Comparison of ENCODE assay signal across 16 cellular contexts in the genomic region with DNA sequence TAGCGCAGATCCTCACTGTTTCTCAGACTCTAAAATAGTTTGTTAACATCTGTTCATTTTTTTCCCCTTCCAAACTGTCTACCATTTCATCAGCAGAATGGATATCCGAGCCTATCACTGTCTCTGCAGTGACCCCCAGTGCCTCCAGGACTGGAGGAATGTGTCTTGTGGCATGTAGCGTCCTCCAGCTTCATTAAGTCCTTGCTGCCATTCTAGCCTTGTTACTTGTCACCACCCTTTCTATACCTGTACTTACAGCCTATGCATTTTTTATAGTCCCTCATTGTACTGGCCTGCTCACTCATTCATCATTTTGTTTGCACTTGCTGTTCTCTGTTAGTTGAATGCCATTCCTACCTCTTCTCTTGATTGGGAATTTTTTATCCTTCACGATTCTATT.
DNase-seq lines count a peak whose midpoint lies in the region; ATAC-seq and TF ChIP-seq lines count a peak whose summit lies in the region.
"Had no signal": no experiment of that assay in that cellular context is flagged by ENCODE, and none has a peak within 500 bp of the region (broad histone marks: within the 10 kb centered on the region; RNA-seq: fewer than 3 reads in every experiment).

No MANE protein-coding gene starts in this region.

- TF ChIP-seq POLR2A in suprapubic skin (IDR thresholded peaks at IDR 0.05): no peak

- DNase-seq in MCF 10A (ENCODE audit: unreplicated experiment) (no peak), mammary epithelial cell (no peak), WTC11 (ENCODE audit: low spot score) (no peak), T1000 (lab: John Stamatoyannopoulos, UW) (no peak), NCI-H1694 (lab: John Stamatoyannopoulos, UW) (no peak), suprapubic skin (ENCODE audit: low spot score in 2 of 2) (no peak)
- DNase-seq in stimulated activated naive CD8-positive, alpha-beta T cell treated with anti-CD3 and anti-CD28 coated beads, Interleukin-15, Interleukin-2, amounts not matched to agents 100 U/mL and 50 U/mL, for 24 hours: no peak
- DNase-seq: ACHN; CD4-positive, CD25-positive, alpha-beta regulatory T cell; DMS79; HCEC 1CT had no signal

- H3K9me3 ChIP-seq in mammary epithelial cell (replicated peaks; ENCODE audit: insufficient read depth, low read length): no peaks in the 10 kb centered on the region
- H3K9me3 ChIP-seq in suprapubic skin: no peaks in the 10 kb centered on the region
- H3K9me3 ChIP-seq: BLaER1 treated with 17β-estradiol and CSF1 and Interleukin-3, amounts not matched to agents 10 nM and 100 nM had no signal

- WGBS in mammary epithelial cell (ENCODE audit: low coverage, missing lambda C conversion rate): 100% methylated on average over 4 of the region's 4 CpGs
- WGBS in suprapubic skin: 87% methylated on average over 4 of the region's 4 CpGs

- H3K4me3 ChIP-seq in mammary epithelial cell (replicated peaks in 1 of 3; ENCODE audit: insufficient read depth in 1 of 3, low read depth in 2 of 3, low read length in 3 of 3) (no peak overlapping the region), suprapubic skin (no peak overlapping the region)
- H3K4me3 ChIP-seq: BLaER1 treated with 17β-estradiol and CSF1 and Interleukin-3, amounts not matched to agents 10 nM and 100 nM; GM12878 had no signal

- H3K4me2 ChIP-seq in mammary epithelial cell (ENCODE audit: insufficient read depth, low read depth, low read length): no peak overlapping the region
- H3K4me2 ChIP-seq: BLaER1 treated with 17β-estradiol and CSF1 and Interleukin-3, amounts not matched to agents 10 nM and 100 nM had no signal

- intact Hi-C loops in MCF 10A (cut with micrococcal nuclease): loop anchor here (5.0 kb wide), 1 partner anchor 85 kb away; no protein-coding TSS in a partner anchor
- intact Hi-C loops in mammary epithelial cell (cut with micrococcal nuclease): no loop called here

- H3K4me3 Mint-ChIP-seq in MCF 10A (ENCODE audit: unreplicated experiment): no peak overlapping the region
- no peak overlapping the region for H3K4me3 Mint-ChIP-seq in WTC11
- H3K4me3 Mint-ChIP-seq in nephron: no peak overlapping the region
- H3K4me3 Mint-ChIP-seq: CD4-positive, CD25-positive, alpha-beta regulatory T cell had no signal

- no peak overlapping the region for H2AFZ ChIP-seq in mammary epithelial cell (ENCODE audit: low read depth, low read length)

- in situ Hi-C loops in mammary epithelial cell (cut with MboI; ENCODE audit: low sequenced_read_pairs in 2 of 2): loop anchor here in 1 of 2 donors (25.0 kb wide), 1 partner anchor 150 kb away; no protein-coding TSS in a partner anchor

- H3K27me3 Mint-ChIP-seq in MCF 10A (ENCODE audit: insufficient read depth, unreplicated experiment) (no peaks in the 10 kb centered on the region), WTC11 (ENCODE audit: low read depth) (no peaks in the 10 kb centered on the region), nephron (ENCODE audit: low read depth) (no peaks in the 10 kb centered on the region)

- no peaks in the 10 kb centered on the region for H3K79me2 ChIP-seq in mammary epithelial cell (ENCODE audit: insufficient read depth, low read length)

- BruUV-seq in MCF 10A (replicated peaks; lab: Mats Ljungman, UMichigan) (no TSS peak), mammary epithelial cell (replicated peaks; lab: Mats Ljungman, UMichigan) (no TSS peak)

- H3K36me3 Mint-ChIP-seq in MCF 10A (ENCODE audit: insufficient read depth, unreplicated experiment) (peaks cover 9% of the 10 kb centered on the region), WTC11 (no peaks in the 10 kb centered on the region), nephron (ENCODE audit: low read depth) (no peaks in the 10 kb centered on the region)
- H3K36me3 Mint-ChIP-seq: CD4-positive, CD25-positive, alpha-beta regulatory T cell had no signal

- H3K27me3 ChIP-seq in mammary epithelial cell (ENCODE audit: insufficient read depth, low read length): no peaks in the 10 kb centered on the region
- H3K27me3 ChIP-seq in suprapubic skin: no peaks in the 10 kb centered on the region
- H3K27me3 ChIP-seq: BLaER1 treated with 17β-estradiol and CSF1 and Interleukin-3, amounts not matched to agents 10 nM and 100 nM had no signal

- ATAC-seq in WTC11: peak; percentile 65
- no peak for ATAC-seq in stimulated activated naive CD8-positive, alpha-beta T cell treated with anti-CD3 and anti-CD28 coated beads, Interleukin-15, Interleukin-2, amounts not matched to agents 100 U/mL and 50 U/mL, for 24 hours
- ATAC-seq: GM12878 had no signal

- dilution Hi-C loops in mammary epithelial cell (cut with HindIII; ENCODE audit: low sequenced_read_pairs): no loop called here

- H3K9ac ChIP-seq in mammary epithelial cell (ENCODE audit: insufficient read depth, low read length): no peak overlapping the region
- H3K9ac ChIP-seq: BLaER1 treated with 17β-estradiol and CSF1 and Interleukin-3, amounts not matched to agents 10 nM and 100 nM had no signal

- H3K36me3 ChIP-seq in mammary epithelial cell (ENCODE audit: insufficient read depth, low read length): no peaks in the 10 kb centered on the region
- H3K36me3 ChIP-seq in suprapubic skin: no peaks in the 10 kb centered on the region
- H3K36me3 ChIP-seq: BLaER1 treated with 17β-estradiol and CSF1 and Interleukin-3, amounts not matched to agents 10 nM and 100 nM had no signal

- H3K4me1 ChIP-seq in mammary epithelial cell (ENCODE audit: insufficient read depth, low read length) (peaks cover 17% of the 10 kb centered on the region), suprapubic skin (no peaks in the 10 kb centered on the region)
- H3K4me1 ChIP-seq: BLaER1 treated with 17β-estradiol and CSF1 and Interleukin-3, amounts not matched to agents 10 nM and 100 nM had no signal

- TF ChIP-seq EP300 in suprapubic skin (IDR thresholded peaks at IDR 0.05): no peak

- H3K4me1 Mint-ChIP-seq in MCF 10A (ENCODE audit: insufficient read depth, unreplicated experiment) (peaks cover 40% of the 10 kb centered on the region), WTC11 (peaks cover 20% of the 10 kb centered on the region), nephron (peaks cover 15% of the 10 kb centered on the region)
- H3K4me1 Mint-ChIP-seq: CD4-positive, CD25-positive, alpha-beta regulatory T cell had no signal

- TF ChIP-seq CTCF in MCF 10A (IDR thresholded peaks at IDR 0.05; ENCODE audit: unreplicated experiment) (no peak), mammary epithelial cell (conservative IDR thresholded peaks at IDR 0.05 in 1 of 2, IDR thresholded peaks at IDR 0.05 in 1 of 2; ENCODE audit: extremely low read depth in 1 of 2, insufficient read depth in 1 of 2, low read depth in 1 of 2, low read length in 2 of 2) (no peak), WTC11 (IDR thresholded peaks at IDR 0.05) (no peak), nephron (IDR thresholded peaks at IDR 0.05; ENCODE audit: unreplicated experiment in 3 of 3) (no peak), suprapubic skin (IDR thresholded peaks at IDR 0.05) (no peak)

- CTCF ChIA-PET in MCF 10A (lab: Yijun Ruan, JAX): no interaction called here
- CTCF ChIA-PET in mammary epithelial cell (lab: Charles Lee; ENCODE audit: low non-redundant PET): no interaction called here
- CTCF ChIA-PET in WTC11 (lab: Charles Lee): no interaction called here

- POLR2A ChIA-PET in MCF 10A (lab: Yijun Ruan, JAX) (no interaction called here), WTC11 (lab: Charles Lee) (no interaction called here)

- H3K27ac ChIP-seq in mammary epithelial cell (ENCODE audit: insufficient read depth, low read depth, low read length) (no peak overlapping the region), suprapubic skin (no peak overlapping the region)
- H3K27ac ChIP-seq: 22Rv1; BLaER1 treated with 17β-estradiol and CSF1 and Interleukin-3, amounts not matched to agents 10 nM and 100 nM; HL-60 had no signal

- peak overlapping the region; percentile 88 for H3K27ac Mint-ChIP-seq in MCF 10A (ENCODE audit: low read depth, unreplicated experiment)
- 0 out of 2 replicates have a peak overlapping the region, but pooled peaks have one; percentile 1 for H3K27ac Mint-ChIP-seq in WTC11
- peak overlapping the region in 2 of 3 experiments; percentile 12 to 15 for H3K27ac Mint-ChIP-seq in nephron
- H3K27ac Mint-ChIP-seq: CD4-positive, CD25-positive, alpha-beta regulatory T cell had no signal

- no peaks in the 10 kb centered on the region for H4K20me1 ChIP-seq in mammary epithelial cell (ENCODE audit: insufficient read depth, low read length)
- H4K20me1 ChIP-seq: BLaER1 treated with 17β-estradiol and CSF1 and Interleukin-3, amounts not matched to agents 10 nM and 100 nM had no signal

- no peaks in the 10 kb centered on the region for H3K9me3 Mint-ChIP-seq in MCF 10A (ENCODE audit: unreplicated experiment)
- no peaks in the 10 kb centered on the region for H3K9me3 Mint-ChIP-seq in WTC11
- no peaks in the 10 kb centered on the region for H3K9me3 Mint-ChIP-seq in nephron

TF ChIP-seq in WTC11, 78 proteins besides CTCF, POLR2A, EP300 and RAD21 (continues in another document):
- TF ChIP-seq, protein P1, sequence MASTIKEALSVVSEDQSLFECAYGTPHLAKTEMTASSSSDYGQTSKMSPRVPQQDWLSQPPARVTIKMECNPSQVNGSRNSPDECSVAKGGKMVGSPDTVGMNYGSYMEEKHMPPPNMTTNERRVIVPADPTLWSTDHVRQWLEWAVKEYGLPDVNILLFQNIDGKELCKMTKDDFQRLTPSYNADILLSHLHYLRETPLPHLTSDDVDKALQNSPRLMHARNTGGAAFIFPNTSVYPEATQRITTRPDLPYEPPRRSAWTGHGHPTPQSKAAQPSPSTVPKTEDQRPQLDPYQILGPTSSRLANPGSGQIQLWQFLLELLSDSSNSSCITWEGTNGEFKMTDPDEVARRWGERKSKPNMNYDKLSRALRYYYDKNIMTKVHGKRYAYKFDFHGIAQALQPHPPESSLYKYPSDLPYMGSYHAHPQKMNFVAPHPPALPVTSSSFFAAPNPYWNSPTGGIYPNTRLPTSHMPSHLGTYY (CRISPR knock-in tag; IDR thresholded peaks at IDR 0.05): no peak
- TF ChIP-seq, protein P2, sequence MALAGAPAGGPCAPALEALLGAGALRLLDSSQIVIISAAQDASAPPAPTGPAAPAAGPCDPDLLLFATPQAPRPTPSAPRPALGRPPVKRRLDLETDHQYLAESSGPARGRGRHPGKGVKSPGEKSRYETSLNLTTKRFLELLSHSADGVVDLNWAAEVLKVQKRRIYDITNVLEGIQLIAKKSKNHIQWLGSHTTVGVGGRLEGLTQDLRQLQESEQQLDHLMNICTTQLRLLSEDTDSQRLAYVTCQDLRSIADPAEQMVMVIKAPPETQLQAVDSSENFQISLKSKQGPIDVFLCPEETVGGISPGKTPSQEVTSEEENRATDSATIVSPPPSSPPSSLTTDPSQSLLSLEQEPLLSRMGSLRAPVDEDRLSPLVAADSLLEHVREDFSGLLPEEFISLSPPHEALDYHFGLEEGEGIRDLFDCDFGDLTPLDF (CRISPR knock-in tag; IDR thresholded peaks at IDR 0.05): no peak
- TF ChIP-seq GTF2I (CRISPR knock-in tag; conservative IDR thresholded peaks at IDR 0.05) (no peak), TP53 (CRISPR knock-in tag; IDR thresholded peaks at IDR 0.05) (no peak)

Comparison
In these comparisons a context has a peak if more than half of its experiments do, and no peak if none do; other contexts are left out.
1. H3K27ac Mint-ChIP-seq: peak in every context shown above with its lines; median percentile 88 in MCF 10A; 14 in nephron; 1 in WTC11.